In genomic region chr6:129432738-129433137, GRCh38 we compare ENCODE assay signal across 10 cellular contexts.
A peak's percentile ranks its signal among the peaks of the same experiment; 100 is the strongest.
DNase-seq lines count a peak whose midpoint lies in the region; ATAC-seq and TF ChIP-seq lines count a peak whose summit lies in the region.
"Had no signal": no experiment of that assay in that cellular context is flagged by ENCODE, and none has a peak within 500 bp of the region (broad histone marks: within the 10 kb centered on the region; RNA-seq: fewer than 3 reads in every experiment).

No MANE protein-coding gene starts in this region.

- no peaks in the 10 kb centered on the region for H3K9me3 ChIP-seq in A673 (ENCODE audit: low read depth, low read length, poor library complexity, severe bottlenecking)

- no peak overlapping the region for H3K27ac ChIP-seq in A673 (ENCODE audit: low read depth, low read length, poor library complexity, severe bottlenecking)

- no peaks in the 10 kb centered on the region for H3K4me1 ChIP-seq in A673 (ENCODE audit: insufficient read depth, low read length, poor library complexity, severe bottlenecking)

- peaks cover 13% of the 10 kb centered on the region for H3K27me3 Mint-ChIP-seq in activated CD8-positive, alpha-beta memory T cell treated with anti-CD3 and anti-CD28 coated beads, Interleukin-2, amount 10 ng/mL, durations not matched to agents 7 days and 5 days

- BruUV-seq in A673 (replicated peaks; lab: Mats Ljungman, UMichigan): no TSS peak

- DNase-seq in A673 (ENCODE audit: low spot score) (peak; percentile 23), NCI-H69 (lab: John Stamatoyannopoulos, UW) (peak; percentile 2), epithelial cell of esophagus (ENCODE audit: low read depth) (peak; percentile 24), ACHN (no peak), erythroblast (lab: John Stamatoyannopoulos, UW) (no peak), midbrain (lab: John Stamatoyannopoulos, UW) (no peak)
- no peak for DNase-seq in activated CD8-positive, alpha-beta memory T cell treated with anti-CD3 and anti-CD28 coated beads, Interleukin-2, amount 10 ng/mL, durations not matched to agents 7 days and 5 days
- DNase-seq: dermis blood vessel endothelial cell, NCI-H526 treated with DMSO at 0.1 percent for 48 hours had no signal

- in situ Hi-C loops in ACHN (cut with HindIII; ENCODE audit: low pct_ligation_motif_present, low pct_unique_long_range_greater_than_20kb, low sequenced_read_pairs): no loop called here

- ATAC-seq in activated CD8-positive, alpha-beta memory T cell treated with anti-CD3 and anti-CD28 coated beads, Interleukin-2, amount 10 ng/mL, durations not matched to agents 7 days and 5 days: no peak

- no peaks in the 10 kb centered on the region for H3K36me3 ChIP-seq in A673 (ENCODE audit: insufficient read depth, low read length, poor library complexity, severe bottlenecking)

- no peaks in the 10 kb centered on the region for H3K36me3 Mint-ChIP-seq in activated CD8-positive, alpha-beta memory T cell treated with anti-CD3 and anti-CD28 coated beads, Interleukin-2, amount 10 ng/mL, durations not matched to agents 7 days and 5 days

- no peaks in the 10 kb centered on the region for H3K9me3 Mint-ChIP-seq in activated CD8-positive, alpha-beta memory T cell treated with anti-CD3 and anti-CD28 coated beads, Interleukin-2, amount 10 ng/mL, durations not matched to agents 7 days and 5 days (ENCODE audit: low read depth)

- POLR2A ChIA-PET in A673 (lab: Charles Lee; ENCODE audit: low non-redundant PET): no interaction called here

- no peak overlapping the region for H3K4me3 Mint-ChIP-seq in activated CD8-positive, alpha-beta memory T cell treated with anti-CD3 and anti-CD28 coated beads, Interleukin-2, amount 10 ng/mL, durations not matched to agents 7 days and 5 days

- TF ChIP-seq POLR2A in erythroblast (IDR thresholded peaks at IDR 0.05; ENCODE audit: low read length): no peak

- no peak overlapping the region for H3K27ac Mint-ChIP-seq in activated CD8-positive, alpha-beta memory T cell treated with anti-CD3 and anti-CD28 coated beads, Interleukin-2, amount 10 ng/mL, durations not matched to agents 7 days and 5 days

- no peaks in the 10 kb centered on the region for H3K4me1 Mint-ChIP-seq in activated CD8-positive, alpha-beta memory T cell treated with anti-CD3 and anti-CD28 coated beads, Interleukin-2, amount 10 ng/mL, durations not matched to agents 7 days and 5 days

- intact Hi-C loops in A673 (cut with micrococcal nuclease; ENCODE audit: unreplicated experiment): no loop called here

- H3K4me3 ChIP-seq in A673 (ENCODE audit: low read depth, low read length, poor library complexity, severe bottlenecking) (no peak overlapping the region), epithelial cell of esophagus (ENCODE audit: low read length) (no peak overlapping the region)

- peak; percentile 31; the same call in 1 of the 2 replicates for TF ChIP-seq CTCF in A673 (conservative IDR thresholded peaks at IDR 0.05; ENCODE audit: low read depth, low read length)
- TF ChIP-seq CTCF in GM12872 (IDR thresholded peaks at IDR 0.05; ENCODE audit: insufficient read depth, low read depth, low read length): peak; percentile 44; the same call in 2 of the 3 replicates
- TF ChIP-seq CTCF in epithelial cell of esophagus (IDR thresholded peaks at IDR 0.05; ENCODE audit: insufficient read depth, low read depth, low read length, missing control alignments): peak; percentile 34

- no peaks in the 10 kb centered on the region for H3K27me3 ChIP-seq in A673 (replicated peaks; ENCODE audit: insufficient read depth, low read depth, low read length, poor library complexity)

- CTCF ChIA-PET in A673 (lab: Charles Lee): no interaction called here
- CTCF ChIA-PET in activated CD8-positive, alpha-beta memory T cell treated with anti-CD3 and anti-CD28 coated beads, Interleukin-2, amount 10 ng/mL, durations not matched to agents 7 days and 5 days (lab: Charles Lee): interaction anchor here (0.5 kb wide), 1 partner anchor 58 kb away, joined by 3 read pairs; no protein-coding TSS in a partner anchor

Comparison
In these comparisons a context has a peak if more than half of its experiments do, and no peak if none do; other contexts are left out.
1. DNase-seq: peak in A673 (single experiment), NCI-H69 (single experiment) and epithelial cell of esophagus (single experiment); none in ACHN (single experiment), erythroblast (0 of 2), activated CD8-positive, alpha-beta memory T cell treated with anti-CD3 and anti-CD28 coated beads, Interleukin-2, amount 10 ng/mL, durations not matched to agents 7 days and 5 days (single experiment) and midbrain (single experiment).
2. Peak in every context shown above with its lines, with median percentiles within 50 percentile points of each other: CTCF ChIP-seq.